In the genomic region with DNA sequence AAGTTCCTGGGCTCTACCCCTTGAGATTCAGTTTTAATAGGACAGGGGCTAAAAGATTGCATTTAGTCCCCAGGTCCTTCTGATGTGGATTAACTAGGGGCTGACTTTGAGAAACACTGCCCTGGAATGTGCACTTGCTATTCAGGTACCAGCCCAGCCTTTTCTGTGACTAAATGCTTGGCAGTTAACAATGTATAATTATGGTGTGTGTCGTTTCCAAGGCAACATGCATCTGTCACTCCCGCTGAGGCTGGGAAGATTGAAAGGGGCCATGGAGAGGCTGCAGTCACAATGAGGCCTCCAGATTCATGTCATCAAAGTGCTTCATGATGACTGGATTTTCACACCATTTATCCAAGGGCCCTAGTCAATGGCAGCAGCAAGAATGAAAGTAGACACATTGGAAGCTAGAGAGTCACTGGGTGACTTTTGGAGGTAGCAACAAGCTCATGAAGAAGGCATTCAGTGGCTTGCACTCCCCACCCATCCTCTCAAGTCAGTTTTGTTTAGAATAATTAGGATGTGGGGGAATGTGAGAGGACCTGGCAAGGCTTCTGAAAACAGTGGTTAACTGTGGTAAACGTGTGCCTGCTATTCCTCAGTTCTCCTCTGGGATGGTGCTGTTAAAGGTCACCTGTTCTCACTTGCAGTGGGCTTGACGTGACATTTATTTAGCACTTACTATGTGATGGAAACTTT, we compare ENCODE assay signal across 9 cellular contexts. TPM values are rescaled to one million over a fixed set of nuclear protein-coding genes. Genes with fewer than 3 reads are reported as not detected.
DNase-seq lines count a peak whose midpoint lies in the region; ATAC-seq, FAIRE-seq and TF ChIP-seq lines count a peak whose summit lies in the region.
"Had no signal": no experiment of that assay in that cellular context is flagged by ENCODE, and none has a peak within 500 bp of the region (broad histone marks: within the 10 kb centered on the region; RNA-seq: fewer than 3 reads in every experiment).

No MANE protein-coding gene starts in this region.

- H3K27me3 ChIP-seq in right atrium auricular region (no peaks in the 10 kb centered on the region), heart right ventricle (no peaks in the 10 kb centered on the region), small intestine (ENCODE audit: control insufficient read depth in 2 of 2, insufficient read depth in 2 of 2, low read length in 2 of 2) (no peaks in the 10 kb centered on the region)

- TF ChIP-seq CTCF in right atrium auricular region (IDR thresholded peaks at IDR 0.05) (no peak), heart right ventricle (IDR thresholded peaks at IDR 0.05) (no peak), type B pancreatic cell (conservative IDR thresholded peaks at IDR 0.05) (peak; percentile 59)

- no peak for FAIRE-seq in small intestine (lab: Jason Lieb, UNC)

- intact Hi-C loops in Right ventricle myocardium superior (cut with DNase I), result no loop called here
- intact Hi-C loops in heart right ventricle (cut with DNase I), result no loop called here

- no peaks in the 10 kb centered on the region for H3K9me3 ChIP-seq in right atrium auricular region
- H3K9me3 ChIP-seq in heart right ventricle, result no peaks in the 10 kb centered on the region
- H3K9me3 ChIP-seq in small intestine (ENCODE audit: control insufficient read depth, low read depth), result no peaks in the 10 kb centered on the region

- H3K27ac Mint-ChIP-seq in type B pancreatic cell, result peak overlapping the region; percentile 94

- H3K27ac ChIP-seq in right atrium auricular region (peak overlapping the region in 1 of 2 donors; percentile 33), heart right ventricle (peak overlapping the region in 1 of 10 donors; percentile 13), small intestine (ENCODE audit: low read depth in 1 of 2, low read length in 1 of 2) (no peak overlapping the region)

- H3K36me3 Mint-ChIP-seq in type B pancreatic cell, result peaks cover 18% of the 10 kb centered on the region

- no peak overlapping the region for H3K4me3 ChIP-seq in right atrium auricular region
- H3K4me3 ChIP-seq in heart right ventricle, result no peak overlapping the region
- no peak overlapping the region for H3K4me3 ChIP-seq in small intestine (ENCODE audit: low read depth in 1 of 2, low read length in 2 of 2)

- H3K4me3 Mint-ChIP-seq in type B pancreatic cell, result peak overlapping the region; percentile 61

- H3K27me3 Mint-ChIP-seq in type B pancreatic cell, result no peaks in the 10 kb centered on the region

- no peaks in the 10 kb centered on the region for H3K36me3 ChIP-seq in right atrium auricular region
- H3K36me3 ChIP-seq in heart right ventricle, result peaks cover 0 to 8% (median 0%) of the 10 kb centered on the region in 9 donors
- no peaks in the 10 kb centered on the region for H3K36me3 ChIP-seq in small intestine (ENCODE audit: control insufficient read depth in 2 of 2, insufficient read depth in 2 of 2, low read length in 2 of 2)

- H3K4me1 Mint-ChIP-seq in type B pancreatic cell (ENCODE audit: unreplicated experiment), result peaks cover 60% of the 10 kb centered on the region

- H3K4me1 ChIP-seq in right atrium auricular region (peaks cover 0 to 52% of the 10 kb centered on the region in 2 donors), heart right ventricle (peaks cover 4 to 60% (median 28%) of the 10 kb centered on the region in 9 donors), small intestine (ENCODE audit: control insufficient read depth in 2 of 2, insufficient read depth in 1 of 2, low read depth in 1 of 2, low read length in 1 of 2) (peaks cover 0 to 11% of the 10 kb centered on the region in 2 donors)

- 39 to 43% methylated on average over 4 of the region's 4 CpGs for WGBS in heart right ventricle, 2 donors
- 39 to 56% (median 48%) methylated on average over 4 of the region's 4 CpGs for WGBS in small intestine, 3 donors

- ATAC-seq in Right ventricle myocardium superior (ENCODE audit: poor library complexity) (peak; percentile 32), heart right ventricle (peak in 7 of 8 donors; percentile 19 to 71 (median 67)), GM18868 (IDR thresholded peaks at IDR 0.05; ENCODE audit: unreplicated experiment) (no peak)

- DNase-seq in Right ventricle myocardium superior, result no peak
- no peak for DNase-seq in right atrium auricular region (ENCODE audit: low spot score)
- peak; percentile 52 for DNase-seq in RKO (ENCODE audit: low spot score)
- DNase-seq in heart right ventricle, result peak in 1 of 2 donors; percentile 36
- DNase-seq in type B pancreatic cell (ENCODE audit: extremely low spot score, unreplicated experiment), result no peak
- no peak for DNase-seq in SHP77 (lab: John Stamatoyannopoulos, UW)
- no peak for DNase-seq in small intestine
- DNase-seq: activated gamma-delta T cell treated with Interleukin-2 at 50 U/mL for 16 hours had no signal

- H3K9me3 Mint-ChIP-seq in type B pancreatic cell, result no peaks in the 10 kb centered on the region

RNA-seq across cellular contexts. Expression of a gene that starts 28.3 kb away (rescaled TPM):
- 10.5 TPM for total RNA-seq in Right ventricle myocardium superior
- 10 to 100 TPM; 14.0 to 21.3 TPM for total RNA-seq in right atrium auricular region
- 10 to 100 TPM in 6 of 10 donors, 1 to 10 TPM in 4; 4.9 to 25.5 (median 11.7) TPM for total RNA-seq in heart right ventricle
- polyA plus RNA-seq in heart right ventricle, result 1 to 10 TPM; 3.3 to 6.6 TPM
- total RNA-seq in type B pancreatic cell (ENCODE audit: low replicate concordance), result 83.1 and 102 TPM in 2 replicates
- 1 to 10 TPM; 4.2 to 9.2 (median 5.9) TPM for polyA plus RNA-seq in small intestine
